ENCODE assay signal across 19 cellular contexts in genomic region chr9:3997492-3997891, GRCh38.
DNase-seq lines count a peak whose midpoint lies in the region; ATAC-seq, FAIRE-seq and TF ChIP-seq lines count a peak whose summit lies in the region.
"Had no signal": no experiment of that assay in that cellular context is flagged by ENCODE, and none has a peak within 500 bp of the region (broad histone marks: within the 10 kb centered on the region; RNA-seq: fewer than 3 reads in every experiment).

No MANE protein-coding gene starts in this region.

- H3K36me3 ChIP-seq in HepG2 (replicated peaks in 1 of 2; ENCODE audit: control insufficient read depth in 1 of 2, insufficient read depth in 2 of 2, low read length in 2 of 2) (no peaks in the 10 kb centered on the region), right lobe of liver (no peaks in the 10 kb centered on the region), K562 (ENCODE audit: control insufficient read depth, insufficient read depth, low read length) (no peaks in the 10 kb centered on the region), spleen (no peaks in the 10 kb centered on the region), SJCRH30 (no peaks in the 10 kb centered on the region), osteoblast (ENCODE audit: insufficient read depth, low read length) (no peaks in the 10 kb centered on the region)

- in situ Hi-C loops in HepG2 (cut with HindIII; ENCODE audit: extremely low pct_ligation_motif_present, low pct_unique_long_range_greater_than_20kb): no loop called here
- in situ Hi-C loops in K562 (cut with MboI): no loop called here

- no peak for FAIRE-seq in HepG2 (lab: Jason Lieb, UNC)
- FAIRE-seq in K562 (lab: Jason Lieb, UNC): no peak
- peak; percentile 95 for FAIRE-seq in islet of Langerhans (lab: Jason Lieb, UNC)
- FAIRE-seq: GM12878, GM19239 had no signal

- CTCF ChIA-PET in HepG2 (lab: Yijun Ruan, JAX; ENCODE audit: low intra/inter-chr PET ratio, low total read pairs): no interaction called here
- CTCF ChIA-PET in K562 (lab: Yijun Ruan, JAX; ENCODE audit: low intra/inter-chr PET ratio): no interaction called here

- H3K79me2 ChIP-seq in HepG2 (ENCODE audit: insufficient read depth, low read length) (no peaks in the 10 kb centered on the region), K562 (ENCODE audit: control insufficient read depth, insufficient read depth, low read length) (no peaks in the 10 kb centered on the region), osteoblast (ENCODE audit: insufficient read depth, low read length) (no peaks in the 10 kb centered on the region)

- no peaks in the 10 kb centered on the region for H4K20me1 ChIP-seq in HepG2 (ENCODE audit: insufficient read depth, low read length)
- no peaks in the 10 kb centered on the region for H4K20me1 ChIP-seq in K562 (replicated peaks; ENCODE audit: control insufficient read depth, insufficient read depth, low read length)
- H4K20me1 ChIP-seq in osteoblast (ENCODE audit: insufficient read depth, low read length): no peaks in the 10 kb centered on the region

- no peak for TF ChIP-seq POLR2A in HepG2 (IDR thresholded peaks at IDR 0.05; ENCODE audit: insufficient read depth in 1 of 2, low read depth in 2 of 2, low read length in 2 of 2)
- TF ChIP-seq POLR2A in right lobe of liver (IDR thresholded peaks at IDR 0.05): no peak
- TF ChIP-seq POLR2A in K562 (conservative IDR thresholded peaks at IDR 0.05): no peak
- no peak for TF ChIP-seq POLR2A in spleen (IDR thresholded peaks at IDR 0.05)

- H3K27me3 ChIP-seq in HepG2 (ENCODE audit: control insufficient read depth in 1 of 2, insufficient read depth in 2 of 2, low read length in 2 of 2): no peaks in the 10 kb centered on the region
- no peaks in the 10 kb centered on the region for H3K27me3 ChIP-seq in right lobe of liver
- H3K27me3 ChIP-seq in K562 (ENCODE audit: control insufficient read depth in 2 of 2, insufficient read depth in 2 of 2, low read length in 2 of 2): no peaks in the 10 kb centered on the region
- H3K27me3 ChIP-seq in spleen (replicated peaks in 1 of 7): no peaks in the 10 kb centered on the region
- no peaks in the 10 kb centered on the region for H3K27me3 ChIP-seq in SJCRH30
- no peaks in the 10 kb centered on the region for H3K27me3 ChIP-seq in osteoblast (ENCODE audit: insufficient read depth, low read length)

- 19% methylated on average over 2 of the region's 2 CpGs for WGBS in HepG2 (ENCODE audit: low lambda C conversion rate)
- whole genome bisulfite sequencing in right lobe of liver (ENCODE audit: insufficient coverage, low coverage, low lambda C conversion rate, missing lambda C conversion rate): 75% methylated on average over 2 of the region's 2 CpGs
- WGBS in K562 (ENCODE audit: insufficient coverage, low coverage, missing lambda C conversion rate): 0% methylated on average over 2 of the region's 2 CpGs
- WGBS in spleen, 5 donors: 80 to 90% (median 86%) methylated on average over 2 of the region's 2 CpGs

- DNase-seq in HepG2 (ENCODE audit: low spot score) (no peak), right lobe of liver (no peak), K562 (ENCODE audit: extremely low read depth in 1 of 4, low spot score in 3 of 4) (no peak), spleen (no peak), SJCRH30 (no peak), osteoblast (ENCODE audit: insufficient read length, low spot score, missing footprints) (no peak)
- DNase-seq: C1 segment of cervical spinal cord; CD4-positive, alpha-beta memory T cell; COR-L47; DMS153; DND-41; GDM1; H9 had no signal

- no TSS peak for BruUV-seq in HepG2 (replicated peaks; lab: Mats Ljungman, UMichigan)
- no TSS peak for BruUV-seq in K562 (replicated peaks; lab: Mats Ljungman, UMichigan)

- H3K9me3 ChIP-seq in HepG2 (ENCODE audit: low read length): no peaks in the 10 kb centered on the region
- no peaks in the 10 kb centered on the region for H3K9me3 ChIP-seq in right lobe of liver
- H3K9me3 ChIP-seq in K562 (replicated peaks; ENCODE audit: control insufficient read depth, insufficient read depth, low read depth, low read length): no peaks in the 10 kb centered on the region
- peaks cover 0 to 13% (median 5%) of the 10 kb centered on the region in 8 donors for H3K9me3 ChIP-seq in spleen
- no peaks in the 10 kb centered on the region for H3K9me3 ChIP-seq in SJCRH30 (replicated peaks)
- H3K9me3 ChIP-seq in osteoblast (ENCODE audit: low read depth, low read length): no peaks in the 10 kb centered on the region

- TF ChIP-seq EP300 in HepG2 (IDR thresholded peaks at IDR 0.05; ENCODE audit: low read depth in 2 of 2, low read length in 2 of 2) (no peak), HepG2 (CRISPR knock-in tag; IDR thresholded peaks at IDR 0.05; ENCODE audit: borderline replicate concordance) (no peak), K562 (IDR thresholded peaks at IDR 0.05; ENCODE audit: low read length) (no peak)

- H3K27ac ChIP-seq in HepG2 (ENCODE audit: extremely low read length, insufficient read depth, low read length): no peak overlapping the region
- H3K27ac ChIP-seq in right lobe of liver: no peak overlapping the region
- no peak overlapping the region for H3K27ac ChIP-seq in K562 (ENCODE audit: extremely low read depth, low read depth, low read length)
- no peak overlapping the region for H3K27ac ChIP-seq in spleen
- no peak overlapping the region for H3K27ac ChIP-seq in SJCRH30
- no peak overlapping the region for H3K27ac ChIP-seq in osteoblast (ENCODE audit: low read depth, low read length)
- H3K27ac ChIP-seq: 22Rv1 had no signal

- H3K4me3 ChIP-seq in HepG2 (replicated peaks in 1 of 3; ENCODE audit: insufficient read depth in 1 of 3, low read depth in 2 of 3, low read length in 3 of 3) (no peak overlapping the region), right lobe of liver (no peak overlapping the region), K562 (no peak overlapping the region), spleen (no peak overlapping the region), SJCRH30 (no peak overlapping the region), osteoblast (ENCODE audit: insufficient read depth, low read length) (no peak overlapping the region)
- H3K4me3 ChIP-seq: GM12878, GM23338 had no signal

- H3K9ac ChIP-seq in HepG2 (ENCODE audit: insufficient read depth, low read depth, low read length) (no peak overlapping the region), K562 (ENCODE audit: insufficient read depth in 1 of 2, low read depth in 2 of 2, low read length in 2 of 2) (no peak overlapping the region)

- POLR2A ChIA-PET in HepG2 (lab: Yijun Ruan, JAX): no interaction called here
- POLR2A ChIA-PET in K562 (lab: Yijun Ruan, JAX): no interaction called here

- H2AFZ ChIP-seq in HepG2 (ENCODE audit: low read length) (no peak overlapping the region), K562 (ENCODE audit: low read depth, low read length) (no peak overlapping the region), osteoblast (ENCODE audit: low read length) (no peak overlapping the region)
- H2AFZ ChIP-seq: GM23338 had no signal

- TF ChIP-seq CTCF in HepG2 (CRISPR knock-in tag; IDR thresholded peaks at IDR 0.05) (no peak), right lobe of liver (IDR thresholded peaks at IDR 0.05) (no peak), K562 (IDR thresholded peaks at IDR 0.05 in 2 of 3, conservative IDR thresholded peaks at IDR 0.05 in 1 of 3; ENCODE audit: insufficient read depth in 2 of 3, low read depth in 1 of 3, low read length in 3 of 3) (no peak), spleen (IDR thresholded peaks at IDR 0.05 in 8 of 11, conservative IDR thresholded peaks at IDR 0.05 in 3 of 11) (no peak), osteoblast (IDR thresholded peaks at IDR 0.05; ENCODE audit: extremely low read depth, low read depth, low read length) (no peak)

- no peaks in the 10 kb centered on the region for H3K9me1 ChIP-seq in K562 (ENCODE audit: control insufficient read depth, insufficient read depth, low read length)

- intact Hi-C loops in HepG2 (cut with micrococcal nuclease; ENCODE audit: unreplicated experiment) (no loop called here), right lobe of liver (cut with DNase I) (no loop called here), K562 (cut with micrococcal nuclease) (no loop called here), spleen (cut with DNase I; ENCODE audit: low total_unique reads) (no loop called here)

- H3K4me1 ChIP-seq in HepG2 (ENCODE audit: insufficient read depth, low read length) (no peaks in the 10 kb centered on the region), right lobe of liver (no peaks in the 10 kb centered on the region), K562 (replicated peaks in 1 of 2; ENCODE audit: control insufficient read depth in 2 of 2, insufficient read depth in 2 of 2, low read length in 2 of 2) (no peaks in the 10 kb centered on the region), spleen (no peaks in the 10 kb centered on the region), SJCRH30 (no peaks in the 10 kb centered on the region), osteoblast (ENCODE audit: insufficient read depth, low read length) (peaks cover 6% of the 10 kb centered on the region)

- H3K4me2 ChIP-seq in HepG2 (ENCODE audit: low read depth, low read length) (no peak overlapping the region), K562 (ENCODE audit: insufficient read depth, low read length) (no peak overlapping the region), osteoblast (ENCODE audit: insufficient read depth, low read length) (no peak overlapping the region)
- H3K4me2 ChIP-seq: GM23338 had no signal

- ATAC-seq in HepG2 (no peak), right lobe of liver (no peak), K562 (no peak)
- ATAC-seq: GM12878, GM23338, HCT116 had no signal

- TF ChIP-seq RAD21 in HepG2 (CRISPR knock-in tag; IDR thresholded peaks at IDR 0.05) (no peak), K562 (CRISPR knock-in tag; conservative IDR thresholded peaks at IDR 0.05 in 1 of 2, IDR thresholded peaks at IDR 0.05 in 1 of 2) (no peak)

TF ChIP-seq in HepG2, 621 proteins besides CTCF, POLR2A, EP300 and RAD21 (continues in another document):
- TF ChIP-seq KAT2B (IDR thresholded peaks at IDR 0.05; ENCODE audit: borderline replicate concordance, low read depth, low read length): no peak

TF ChIP-seq in K562, 482 proteins besides CTCF, POLR2A, EP300 and RAD21:
- no peak for TF ChIP-seq ZKSCAN8 (CRISPR knock-in tag; IDR thresholded peaks at IDR 0.05)
- TF ChIP-seq TRIM28 (IDR thresholded peaks at IDR 0.05): no peak
- TF ChIP-seq ZNF316 (IDR thresholded peaks at IDR 0.05): peak; percentile 62
- peak; percentile 10; the same call in 1 of the 2 replicates for TF ChIP-seq C11orf30 (IDR thresholded peaks at IDR 0.05; ENCODE audit: low read depth)
- TF ChIP-seq, protein P1, sequence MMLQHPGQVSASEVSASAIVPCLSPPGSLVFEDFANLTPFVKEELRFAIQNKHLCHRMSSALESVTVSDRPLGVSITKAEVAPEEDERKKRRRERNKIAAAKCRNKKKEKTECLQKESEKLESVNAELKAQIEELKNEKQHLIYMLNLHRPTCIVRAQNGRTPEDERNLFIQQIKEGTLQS (IDR thresholded peaks at IDR 0.05): no peak
- TF ChIP-seq, protein P1 (CRISPR knock-in tag; conservative IDR thresholded peaks at IDR 0.05): no peak
- no peak for TF ChIP-seq TEAD4 (IDR thresholded peaks at IDR 0.05; ENCODE audit: low read length)
- TF ChIP-seq TEAD4 (CRISPR knock-in tag; IDR thresholded peaks at IDR 0.05; ENCODE audit: borderline replicate concordance): no peak

Comparison
In these comparisons a context has a peak if more than half of its experiments do, and no peak if none do; other contexts are left out.
1. Of the 241 proteins assayed by ChIP-seq in both HepG2 and K562: peak only in HepG2: MAFF and MAFK; only in K562: none; in both: none; in neither: 239.